16 cellular contexts compared by ENCODE assay signal in the genomic region with DNA sequence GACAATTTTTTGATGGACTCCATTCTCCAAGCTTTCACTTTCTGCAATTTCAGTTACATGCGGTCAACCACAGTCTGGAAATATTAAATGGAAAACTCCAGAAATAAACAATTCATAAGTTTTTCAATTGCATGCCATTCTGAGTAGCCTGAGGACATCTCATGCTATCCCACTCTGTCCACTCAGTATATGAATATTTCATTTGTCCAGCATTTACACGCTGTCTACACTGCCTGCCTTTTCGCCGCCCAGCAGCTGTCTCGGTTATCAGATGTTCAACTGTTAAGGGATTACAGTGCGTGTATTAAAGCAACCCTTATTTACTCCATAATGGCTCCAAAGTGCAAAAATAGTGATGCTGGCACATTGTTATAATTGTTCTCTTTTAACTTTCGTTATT.
DNase-seq lines count a peak whose midpoint lies in the region; ATAC-seq and TF ChIP-seq lines count a peak whose summit lies in the region.
"Had no signal": no experiment of that assay in that cellular context is flagged by ENCODE, and none has a peak within 500 bp of the region (broad histone marks: within the 10 kb centered on the region; RNA-seq: fewer than 3 reads in every experiment).

No MANE protein-coding gene starts in this region.

- H3K4ac ChIP-seq in trophoblast cell (ENCODE audit: low read depth, low read length), result no peak overlapping the region

- no peak overlapping the region for H3K9ac ChIP-seq in trophoblast cell (ENCODE audit: low read length)

- H3K18ac ChIP-seq in trophoblast cell (ENCODE audit: low read length), result no peak overlapping the region

- H3K27ac ChIP-seq in trophoblast cell (ENCODE audit: low read depth, low read length) (no peak overlapping the region), coronary artery (no peak overlapping the region)
- H3K27ac ChIP-seq: A549, C4-2B had no signal

- DNase-seq in OCI-M1 (lab: John Stamatoyannopoulos, UW) (peak; percentile 58), foreskin melanocyte (peak; percentile 97), trophoblast cell (peak; percentile 16 to 62), coronary artery (ENCODE audit: low spot score) (no peak)
- no peak for DNase-seq in stimulated activated naive B cell treated with anti-CD40 and anti-IgM and Interleukin-4, amounts not matched to agents 10 μg/mL and 1 μg/mL and 100 μg/mL, for 72 hours
- DNase-seq: BE2C; CD4-positive, alpha-beta memory T cell; COR-L47; DMS153; DMS79 treated with DMSO at 0.1 percent for 48 hours; EL had no signal

- H3K36me3 Mint-ChIP-seq in stimulated activated naive B cell treated with anti-CD40 and anti-IgM and Interleukin-4, amounts not matched to agents 10 μg/mL and 1 μg/mL and 100 μg/mL, for 72 hours, result peaks cover 3% of the 10 kb centered on the region in 2 donors
- H3K36me3 Mint-ChIP-seq: CD4-positive, alpha-beta memory T cell had no signal

- no peak overlapping the region for H2BK12ac ChIP-seq in trophoblast cell (ENCODE audit: low read length)

- H2AK5ac ChIP-seq in trophoblast cell (ENCODE audit: low read length), result no peak overlapping the region

- no peak overlapping the region for H3K4me3 Mint-ChIP-seq in stimulated activated naive B cell treated with anti-CD40 and anti-IgM and Interleukin-4, amounts not matched to agents 10 μg/mL and 1 μg/mL and 100 μg/mL, for 72 hours
- H3K4me3 Mint-ChIP-seq: CD4-positive, alpha-beta memory T cell; GM23338 had no signal

- TF ChIP-seq CTCF in coronary artery (IDR thresholded peaks at IDR 0.05), result no peak

- no peak overlapping the region for H3K14ac ChIP-seq in trophoblast cell (ENCODE audit: low read length)

- no peaks in the 10 kb centered on the region for H3K79me2 ChIP-seq in trophoblast cell (ENCODE audit: control insufficient read depth, insufficient read depth, low read length, poor library complexity)

- H3K27ac Mint-ChIP-seq in stimulated activated naive B cell treated with anti-CD40 and anti-IgM and Interleukin-4, amounts not matched to agents 10 μg/mL and 1 μg/mL and 100 μg/mL, for 72 hours, result no peak overlapping the region
- H3K27ac Mint-ChIP-seq: CD4-positive, alpha-beta memory T cell; GM23338 had no signal

- peaks cover 0 to 2% of the 10 kb centered on the region in 2 experiments for H3K4me1 ChIP-seq in trophoblast cell (ENCODE audit: control insufficient read depth in 1 of 2, insufficient read depth in 2 of 2, low read length in 2 of 2)
- H3K4me1 ChIP-seq: BE2C, HAP-1 had no signal

- H3K27me3 Mint-ChIP-seq in stimulated activated naive B cell treated with anti-CD40 and anti-IgM and Interleukin-4, amounts not matched to agents 10 μg/mL and 1 μg/mL and 100 μg/mL, for 72 hours, result peaks cover 23 to 32% of the 10 kb centered on the region in 2 donors

- no peak overlapping the region for H2BK120ac ChIP-seq in trophoblast cell (ENCODE audit: insufficient read depth, low read length, poor library complexity)

- no peak overlapping the region for H2AFZ ChIP-seq in trophoblast cell (ENCODE audit: insufficient read depth, low read length, poor library complexity)
- H2AFZ ChIP-seq: GM23338 had no signal

- H3K4me3 ChIP-seq in trophoblast cell (ENCODE audit: low read depth, low read length) (no peak overlapping the region), coronary artery (no peak overlapping the region)
- H3K4me3 ChIP-seq: A549, GM23338, HAP-1 had no signal

- no CpG with 5 or more reads among the region's 7 CpGs for WGBS in trophoblast cell (ENCODE audit: extremely low coverage, insufficient coverage, insufficient read length)

- peaks cover 3% of the 10 kb centered on the region for H3K79me1 ChIP-seq in trophoblast cell (ENCODE audit: low read length)

- peaks cover 2 to 4% of the 10 kb centered on the region in 2 donors for H3K9me3 Mint-ChIP-seq in stimulated activated naive B cell treated with anti-CD40 and anti-IgM and Interleukin-4, amounts not matched to agents 10 μg/mL and 1 μg/mL and 100 μg/mL, for 72 hours
- H3K9me3 Mint-ChIP-seq: GM23338 had no signal

- no peak overlapping the region for H2BK5ac ChIP-seq in trophoblast cell (ENCODE audit: low read depth, low read length, poor library complexity)

- H3K9me3 ChIP-seq in trophoblast cell (ENCODE audit: insufficient read depth, low read depth, low read length), result no peaks in the 10 kb centered on the region
- H3K9me3 ChIP-seq: A549, BE2C, HAP-1 had no signal

- H4K91ac ChIP-seq in trophoblast cell (ENCODE audit: low read depth, low read length), result no peak overlapping the region

- no peak overlapping the region for H4K12ac ChIP-seq in trophoblast cell (ENCODE audit: low read depth, low read length)

- no peaks in the 10 kb centered on the region for H3K27me3 ChIP-seq in trophoblast cell (ENCODE audit: insufficient read depth, low read length)
- H3K27me3 ChIP-seq: BE2C had no signal

- H3K36me3 ChIP-seq in trophoblast cell (ENCODE audit: control insufficient read depth in 1 of 2, insufficient read depth in 2 of 2, low read length in 2 of 2), result no peaks in the 10 kb centered on the region
- H3K36me3 ChIP-seq: BE2C, HAP-1 had no signal

- no peak overlapping the region for H4K8ac ChIP-seq in trophoblast cell (ENCODE audit: low read depth, low read length)

- no peak overlapping the region for H3K23ac ChIP-seq in trophoblast cell (ENCODE audit: low read length)

- H3K4me2 ChIP-seq in trophoblast cell (ENCODE audit: low read length), result no peak overlapping the region
- H3K4me2 ChIP-seq: A549, GM23338 had no signal

- H3K4me1 Mint-ChIP-seq in stimulated activated naive B cell treated with anti-CD40 and anti-IgM and Interleukin-4, amounts not matched to agents 10 μg/mL and 1 μg/mL and 100 μg/mL, for 72 hours, result peaks cover 0 to 2% of the 10 kb centered on the region in 2 donors

- no peak for ATAC-seq in GM19467 (IDR thresholded peaks at IDR 0.05; ENCODE audit: unreplicated experiment)
- no peak for ATAC-seq in stimulated activated naive B cell treated with anti-CD40 and anti-IgM and Interleukin-4, amounts not matched to agents 10 μg/mL and 1 μg/mL and 100 μg/mL, for 72 hours (replicated peaks)
- ATAC-seq: A549, GM23338 had no signal

Comparison
In these comparisons a context has a peak if more than half of its experiments do, and no peak if none do; other contexts are left out.
1. DNase-seq: peak in OCI-M1 (single experiment), foreskin melanocyte (single experiment) and trophoblast cell (2 of 2); none in coronary artery (single experiment) and stimulated activated naive B cell treated with anti-CD40 and anti-IgM and Interleukin-4, amounts not matched to agents 10 μg/mL and 1 μg/mL and 100 μg/mL, for 72 hours (single experiment).